ENCODE assay signal across 9 cellular contexts in genomic region chr6:31884528-31885035, GRCh38. TPM values are rescaled to one million over a fixed set of nuclear protein-coding genes. Genes with fewer than 3 reads are reported as not detected.
"Had no signal": no experiment of that assay in that cellular context is flagged by ENCODE, and none has a peak within 500 bp of the region (broad histone marks: within the 10 kb centered on the region; RNA-seq: fewer than 3 reads in every experiment).

No MANE protein-coding gene starts in this region.

- DNase-seq: GM23248, GOT3, HFFc6, KBM-7 had no signal

- H3K27ac ChIP-seq: GM23248, HL-60 had no signal

- H3K27me3 Mint-ChIP-seq: IgD-negative memory B cell had no signal

- H3K9me3 ChIP-seq: HAP-1 had no signal

- ATAC-seq: HCT116 had no signal

- H3K27ac Mint-ChIP-seq: HFFc6, IgD-negative memory B cell had no signal

- H3K4me1 ChIP-seq: HAP-1 had no signal

- H2AFZ ChIP-seq: GM23248 had no signal

- H3K9ac ChIP-seq: GM23248 had no signal

- H3K9me3 Mint-ChIP-seq: HFFc6, IgD-negative memory B cell had no signal

- H3K4me3 ChIP-seq: GM23248, HAP-1 had no signal

- H3K4me3 Mint-ChIP-seq: HFFc6, IgD-negative memory B cell had no signal

RNA-seq across cellular contexts. Expression of gene SLC44A4, which starts 5.8 kb away (rescaled TPM):
- total RNA-seq: GM23248, H4 had no signal
- polyA plus RNA-seq: GM23248, IgD-negative memory B cell had no signal

RNA-seq across cellular contexts. Expression of gene ZBTB12, which starts 17.3 kb away (rescaled TPM):
- polyA plus RNA-seq: GM23248, IgD-negative memory B cell had no signal

RNA-seq across cellular contexts. Expression of gene C2, which starts 42.9 kb away (rescaled TPM):
- polyA plus RNA-seq: IgD-negative memory B cell had no signal
